In the genomic region with DNA sequence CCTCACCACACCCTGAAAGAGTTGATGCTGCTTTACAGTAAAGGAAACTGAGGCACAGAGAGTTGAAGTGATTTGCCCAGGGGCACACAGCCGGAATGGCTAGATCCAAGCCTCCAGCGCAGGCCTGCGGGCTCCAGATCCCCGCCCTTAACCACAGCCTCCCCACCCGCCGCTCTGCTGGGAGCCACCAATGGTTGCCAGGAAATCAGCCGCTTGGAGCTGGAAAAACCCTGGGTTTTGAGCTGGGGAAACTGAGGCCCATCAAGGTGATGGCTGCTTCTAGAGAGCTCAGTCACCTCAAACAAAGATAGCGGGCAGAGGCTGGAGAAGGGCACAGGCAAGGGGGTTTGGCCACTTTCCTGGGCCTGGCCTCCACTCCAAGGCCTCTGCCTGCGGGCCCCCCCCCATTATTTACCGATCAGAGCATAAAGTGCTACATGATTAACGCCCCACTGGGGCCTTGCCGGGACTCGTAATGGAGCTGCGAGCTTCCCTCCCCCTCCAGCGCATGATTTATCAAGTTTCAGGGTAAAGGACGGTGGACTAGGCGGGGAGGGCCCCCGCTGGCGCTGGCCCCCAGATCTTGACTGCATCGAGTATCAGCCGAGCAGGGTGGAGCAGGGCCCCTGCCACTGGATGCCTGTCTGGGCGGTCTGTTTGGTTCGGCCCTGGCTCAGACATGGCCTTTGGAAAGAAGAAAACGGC, we compare ENCODE assay signal across 10 cellular contexts. TPM values are rescaled to one million over a fixed set of nuclear protein-coding genes. Genes with fewer than 3 reads are reported as not detected.
DNase-seq lines count a peak whose midpoint lies in the region; ATAC-seq and TF ChIP-seq lines count a peak whose summit lies in the region.
"Had no signal": no experiment of that assay in that cellular context is flagged by ENCODE, and none has a peak within 500 bp of the region (broad histone marks: within the 10 kb centered on the region; RNA-seq: fewer than 3 reads in every experiment).

No MANE protein-coding gene starts in this region.

- WGBS in esophagus, 2 donors, result 32 to 43% methylated on average over 24 of the region's 24 CpGs

- peaks cover 12 to 16% of the 10 kb centered on the region in 2 donors for H3K4me1 ChIP-seq in esophagus (ENCODE audit: control insufficient read depth in 2 of 2, insufficient read depth in 2 of 2, low read length in 1 of 2)

- POLR2A ChIA-PET in AG04450 (lab: Yijun Ruan, JAX), result interaction anchor here (0.6 to 2.9 kb wide), 6 partner anchors 8 to 319 kb away, joined by 3 to 18 read pairs (median 8); a partner anchor contains a TSS

- no peaks in the 10 kb centered on the region for H3K36me3 ChIP-seq in esophagus (ENCODE audit: control insufficient read depth in 2 of 2, insufficient read depth in 2 of 2, low read length in 1 of 2)

- no peaks in the 10 kb centered on the region for H3K36me3 Mint-ChIP-seq in nephron progenitor cell (ENCODE audit: low read depth)
- H3K36me3 Mint-ChIP-seq: activated naive CD8-positive, alpha-beta T cell treated with anti-CD3 and anti-CD28 coated beads for 36 hours; CD4-positive, alpha-beta memory T cell had no signal

- peak overlapping the region; percentile 13 for H3K4me3 Mint-ChIP-seq in nephron progenitor cell
- H3K4me3 Mint-ChIP-seq: activated naive CD8-positive, alpha-beta T cell treated with anti-CD3 and anti-CD28 coated beads for 36 hours had no signal

- CTCF ChIA-PET in AG04450 (lab: Charles Lee), result interaction anchor here (1.5 to 2.0 kb wide), 2 partner anchors 107 to 214 kb away, joined by 3 to 11 read pairs; no protein-coding TSS in a partner anchor

- no peaks in the 10 kb centered on the region; the same call in 1 of the 2 replicates for H3K9me3 ChIP-seq in AG04450 (ENCODE audit: control insufficient read depth, insufficient read depth, low read length)
- H3K9me3 ChIP-seq in esophagus (ENCODE audit: control insufficient read depth in 2 of 2, insufficient read depth in 1 of 2, low read depth in 1 of 2, low read length in 1 of 2), result no peaks in the 10 kb centered on the region

- H3K4me3 ChIP-seq in AG04450 (ENCODE audit: low read depth, low read length), result 0 out of 2 replicates have a peak overlapping the region, but pooled peaks have one; percentile 10
- no peak overlapping the region for H3K4me3 ChIP-seq in esophagus (ENCODE audit: low read depth in 1 of 2, low read length in 2 of 2)

- H3K27me3 ChIP-seq in AG04450 (ENCODE audit: control insufficient read depth, insufficient read depth, low read length) (no peaks in the 10 kb centered on the region), esophagus (ENCODE audit: control insufficient read depth in 1 of 2, insufficient read depth in 2 of 2, low read length in 2 of 2) (no peaks in the 10 kb centered on the region)

- peak overlapping the region; percentile 51 for H3K27ac Mint-ChIP-seq in nephron progenitor cell
- H3K27ac Mint-ChIP-seq: activated naive CD8-positive, alpha-beta T cell treated with anti-CD3 and anti-CD28 coated beads for 36 hours had no signal

- TF ChIP-seq CTCF in AG04450 (IDR thresholded peaks at IDR 0.05; ENCODE audit: low read depth, low read length) (no peak), nephron progenitor cell (IDR thresholded peaks at IDR 0.05) (no peak)

- H3K4me1 Mint-ChIP-seq in nephron progenitor cell, result peaks cover 95% of the 10 kb centered on the region

- peak overlapping the region; percentile 94 for H3K27ac ChIP-seq in AG04450 (ENCODE audit: low read depth, low read length)
- H3K27ac ChIP-seq in esophagus (ENCODE audit: low read depth in 2 of 2, low read length in 1 of 2), result peak overlapping the region; percentile 71 to 82

- ATAC-seq in GM19351 (IDR thresholded peaks at IDR 0.05; ENCODE audit: unreplicated experiment), result no peak

- H3K9me3 Mint-ChIP-seq in nephron progenitor cell, result no peaks in the 10 kb centered on the region
- H3K9me3 Mint-ChIP-seq: activated naive CD8-positive, alpha-beta T cell treated with anti-CD3 and anti-CD28 coated beads for 36 hours; CD4-positive, alpha-beta memory T cell had no signal

- DNase-seq in AG04450 (ENCODE audit: low read depth, low spot score) (no peak), NCI-H1417 treated with DMSO at 0.1 percent for 48 hours (lab: John Stamatoyannopoulos, UW) (peak; percentile 20), nephron progenitor cell (peak; percentile 60), activated T-cell treated with anti-CD3 and anti-CD28 coated beads for 4 hours (no peak), HK-2 (ENCODE audit: unreplicated experiment) (no peak), HuH-7 (ENCODE audit: low spot score) (no peak)
- DNase-seq: activated naive CD8-positive, alpha-beta T cell treated with anti-CD3 and anti-CD28 coated beads for 36 hours; CD4-positive, alpha-beta memory T cell had no signal

- peaks cover 4% of the 10 kb centered on the region for H3K27me3 Mint-ChIP-seq in nephron progenitor cell (ENCODE audit: low read depth, poor library complexity)
- H3K27me3 Mint-ChIP-seq: CD4-positive, alpha-beta memory T cell had no signal

RNA-seq across cellular contexts. Expression of a gene that starts 9.2 kb away (rescaled TPM):
- 37.1 and 47.7 TPM in 2 replicates for polyA plus RNA-seq in AG04450 (2011; rRNA removed)
- 40.1 and 54.9 TPM in 2 replicates for polyA minus RNA-seq in AG04450 (2011; rRNA and poly(A)+ RNA removed)
- 10 to 100 TPM; 15.8 to 18.7 TPM for polyA plus RNA-seq in esophagus

RNA-seq across cellular contexts. Expression of a gene that starts 54.3 kb away (rescaled TPM):
- polyA plus RNA-seq in AG04450 (2011; rRNA removed) (not detected in 2 replicates), esophagus (not detected)
- polyA minus RNA-seq in AG04450 (2011; rRNA and poly(A)+ RNA removed), result not detected in 2 replicates
- polyA plus RNA-seq: CD4-positive, alpha-beta memory T cell had no signal

Comparison
In these comparisons a context has a peak if more than half of its experiments do, and no peak if none do; other contexts are left out.
1. DNase-seq: peak in NCI-H1417 treated with DMSO at 0.1 percent for 48 hours (single experiment) and nephron progenitor cell (single experiment); none in AG04450 (single experiment), activated T-cell treated with anti-CD3 and anti-CD28 coated beads for 4 hours (single experiment), HK-2 (single experiment) and HuH-7 (single experiment).